Comparison of ENCODE assay signal across 9 cellular contexts in genomic region chr12:49868952-49869815, GRCh38. TPM values are rescaled to one million over a fixed set of nuclear protein-coding genes. Genes with fewer than 3 reads are reported as not detected.
A peak's percentile ranks its signal among the peaks of the same experiment; 100 is the strongest.
DNase-seq lines count a peak whose midpoint lies in the region; ATAC-seq and TF ChIP-seq lines count a peak whose summit lies in the region.
"Had no signal": no experiment of that assay in that cellular context is flagged by ENCODE, and none has a peak within 500 bp of the region (broad histone marks: within the 10 kb centered on the region; RNA-seq: fewer than 3 reads in every experiment).

No MANE protein-coding gene starts in this region.

- H3K4me3 Mint-ChIP-seq in T-helper 17 cell, result no peak overlapping the region
- H3K4me3 Mint-ChIP-seq in activated CD8-positive, alpha-beta T cell treated with anti-CD3 and anti-CD28 coated beads, Interleukin-2, amount 10 ng/mL, durations not matched to agents 7 days and 5 days, result no peak overlapping the region
- H3K4me3 Mint-ChIP-seq: memory B cell had no signal

- 53% methylated on average over 5 of the region's 16 CpGs for whole genome bisulfite sequencing in esophagus muscularis mucosa

- H3K36me3 Mint-ChIP-seq in T-helper 17 cell (ENCODE audit: low read depth), result no peaks in the 10 kb centered on the region
- H3K36me3 Mint-ChIP-seq in activated CD8-positive, alpha-beta T cell treated with anti-CD3 and anti-CD28 coated beads, Interleukin-2, amount 10 ng/mL, durations not matched to agents 7 days and 5 days (ENCODE audit: low read depth), result no peaks in the 10 kb centered on the region
- H3K36me3 Mint-ChIP-seq: memory B cell had no signal

- peak; percentile 26 for DNase-seq in HS-5 (ENCODE audit: low read depth)
- no peak for DNase-seq in NT2/D1 (ENCODE audit: low read depth, low spot score)
- peak; percentile 96 for DNase-seq in esophagus muscularis mucosa (ENCODE audit: extremely low spot score)
- peak; percentile 71 for DNase-seq in mucosa of gallbladder (ENCODE audit: low spot score)
- no peak for DNase-seq in T-helper 17 cell
- no peak for DNase-seq in activated CD8-positive, alpha-beta T cell treated with anti-CD3 and anti-CD28 coated beads, Interleukin-2, amount 10 ng/mL, durations not matched to agents 7 days and 5 days

- intact Hi-C loops in esophagus muscularis mucosa (cut with DNase I), result loop anchor here (5.0 to 10.0 kb wide), 2 partner anchors 78 to 176 kb away; no protein-coding TSS in a partner anchor

- H3K9me3 Mint-ChIP-seq in activated CD8-positive, alpha-beta T cell treated with anti-CD3 and anti-CD28 coated beads, Interleukin-2, amount 10 ng/mL, durations not matched to agents 7 days and 5 days (ENCODE audit: insufficient read depth), result no peaks in the 10 kb centered on the region
- H3K9me3 Mint-ChIP-seq: memory B cell had no signal

- H3K4me3 ChIP-seq in NT2/D1 (ENCODE audit: insufficient read length, low read depth) (no peak overlapping the region), esophagus muscularis mucosa (no peak overlapping the region)

- peaks cover 12% of the 10 kb centered on the region for H3K27me3 Mint-ChIP-seq in T-helper 17 cell
- H3K27me3 Mint-ChIP-seq in activated CD8-positive, alpha-beta T cell treated with anti-CD3 and anti-CD28 coated beads, Interleukin-2, amount 10 ng/mL, durations not matched to agents 7 days and 5 days (ENCODE audit: low read depth), result peaks cover 8% of the 10 kb centered on the region

- no peak for TF ChIP-seq EP300 in esophagus muscularis mucosa (IDR thresholded peaks at IDR 0.05)

- peak overlapping the region; percentile 34 for H3K9ac ChIP-seq in NT2/D1 (ENCODE audit: insufficient read length, low read depth)

- CTCF ChIA-PET in activated CD8-positive, alpha-beta T cell treated with anti-CD3 and anti-CD28 coated beads, Interleukin-2, amount 10 ng/mL, durations not matched to agents 7 days and 5 days (lab: Charles Lee), result interaction anchor here (0.6 to 6.5 kb wide), 6 partner anchors 16 to 375 kb away, joined by 3 to 63 read pairs (median 3); partner anchors contain the start of gene TMBIM6

- H3K27me3 ChIP-seq in NT2/D1 (ENCODE audit: insufficient read depth, insufficient read length) (peaks cover 17% of the 10 kb centered on the region), esophagus muscularis mucosa (peaks cover 0 to 3% (median 0%) of the 10 kb centered on the region in 4 donors)

- H3K4me1 Mint-ChIP-seq in T-helper 17 cell, result peaks cover 5% of the 10 kb centered on the region
- no peaks in the 10 kb centered on the region for H3K4me1 Mint-ChIP-seq in activated CD8-positive, alpha-beta T cell treated with anti-CD3 and anti-CD28 coated beads, Interleukin-2, amount 10 ng/mL, durations not matched to agents 7 days and 5 days (ENCODE audit: low read depth)

- POLR2A ChIA-PET in activated CD8-positive, alpha-beta T cell treated with anti-CD3 and anti-CD28 coated beads, Interleukin-2, amount 10 ng/mL, durations not matched to agents 7 days and 5 days (lab: Charles Lee), result no interaction called here

- no peak overlapping the region for H3K27ac Mint-ChIP-seq in T-helper 17 cell
- H3K27ac Mint-ChIP-seq in activated CD8-positive, alpha-beta T cell treated with anti-CD3 and anti-CD28 coated beads, Interleukin-2, amount 10 ng/mL, durations not matched to agents 7 days and 5 days, result no peak overlapping the region
- H3K27ac Mint-ChIP-seq: memory B cell had no signal

- no peak for TF ChIP-seq CTCF in esophagus muscularis mucosa (IDR thresholded peaks at IDR 0.05)

- H3K27ac ChIP-seq in esophagus muscularis mucosa (replicated peaks in 1 of 4), result peak overlapping the region; percentile 35 to 65 (median 52)

- no peaks in the 10 kb centered on the region for H3K36me3 ChIP-seq in NT2/D1 (ENCODE audit: insufficient read depth, insufficient read length, low read length)
- H3K36me3 ChIP-seq in esophagus muscularis mucosa, result no peaks in the 10 kb centered on the region

- H3K9me3 ChIP-seq in NT2/D1 (ENCODE audit: insufficient read depth, low read length), result no peaks in the 10 kb centered on the region
- no peaks in the 10 kb centered on the region for H3K9me3 ChIP-seq in esophagus muscularis mucosa
- no peaks in the 10 kb centered on the region for H3K9me3 ChIP-seq in T-helper 17 cell (ENCODE audit: control insufficient read depth, low read length, poor library complexity, severe bottlenecking)

- no peak for ATAC-seq in T-helper 17 cell
- ATAC-seq in GM19395 (IDR thresholded peaks at IDR 0.05; ENCODE audit: unreplicated experiment), result no peak
- ATAC-seq in HG03469 (IDR thresholded peaks at IDR 0.05; ENCODE audit: unreplicated experiment), result no peak
- ATAC-seq in activated CD8-positive, alpha-beta T cell treated with anti-CD3 and anti-CD28 coated beads, Interleukin-2, amount 10 ng/mL, durations not matched to agents 7 days and 5 days, result no peak

- no peak for TF ChIP-seq POLR2A in esophagus muscularis mucosa (IDR thresholded peaks at IDR 0.05; ENCODE audit: low read depth)

- H3K4me1 ChIP-seq in NT2/D1 (ENCODE audit: insufficient read depth, insufficient read length) (peaks cover 15% of the 10 kb centered on the region), esophagus muscularis mucosa (peaks cover 30 to 33% (median 31%) of the 10 kb centered on the region in 4 donors)

RNA-seq across cellular contexts. Expression of gene BCDIN3D, which starts 26.3 kb away (rescaled TPM):
- total RNA-seq in esophagus muscularis mucosa (1 to 10 TPM; 2.2 to 6.2 (median 5.5) TPM), mucosa of gallbladder (6.0 TPM), T-helper 17 cell (1 to 10 TPM; 3.6 to 4.9 TPM)
- total RNA-seq in activated CD8-positive, alpha-beta T cell treated with anti-CD3 and anti-CD28 coated beads, Interleukin-2, amount 10 ng/mL, durations not matched to agents 7 days and 5 days, result 1 to 10 TPM; 7.3 to 7.4 TPM

RNA-seq across cellular contexts. Expression of gene FAIM2, which starts 34.5 kb away (rescaled TPM):
- total RNA-seq in esophagus muscularis mucosa (10 to 100 TPM in 1 of 4 donors, 1 to 10 TPM in 3; 4.1 to 10.3 (median 7.4) TPM), mucosa of gallbladder (13.0 TPM), T-helper 17 cell (under 1 TPM; 0.05 to 0.68 TPM)
- under 1 TPM; 0.23 to 0.55 TPM for total RNA-seq in activated CD8-positive, alpha-beta T cell treated with anti-CD3 and anti-CD28 coated beads, Interleukin-2, amount 10 ng/mL, durations not matched to agents 7 days and 5 days

RNA-seq across cellular contexts. Expression of gene NCKAP5L, which starts 41.0 kb away (rescaled TPM):
- 10 to 100 TPM; 15.0 to 30.5 (median 23.0) TPM for total RNA-seq in esophagus muscularis mucosa
- total RNA-seq in mucosa of gallbladder, result 22.0 TPM
- total RNA-seq in T-helper 17 cell, result 1 to 10 TPM; 8.7 to 9.3 TPM
- 1 to 10 TPM; 7.2 to 7.7 TPM for total RNA-seq in activated CD8-positive, alpha-beta T cell treated with anti-CD3 and anti-CD28 coated beads, Interleukin-2, amount 10 ng/mL, durations not matched to agents 7 days and 5 days

Comparison
In these comparisons a context has a peak if more than half of its experiments do, and no peak if none do; other contexts are left out.
1. DNase-seq: peak in HS-5 (single experiment), esophagus muscularis mucosa (single experiment) and mucosa of gallbladder (single experiment); none in NT2/D1 (single experiment), T-helper 17 cell (0 of 3) and activated CD8-positive, alpha-beta T cell treated with anti-CD3 and anti-CD28 coated beads, Interleukin-2, amount 10 ng/mL, durations not matched to agents 7 days and 5 days (single experiment).